In genomic region chr1:205775015-205775716, GRCh38 we compare ENCODE assay signal across 8 cellular contexts. TPM values are rescaled to one million over a fixed set of nuclear protein-coding genes. Genes with fewer than 3 reads are reported as not detected.
DNase-seq lines count a peak whose midpoint lies in the region; ATAC-seq, FAIRE-seq and TF ChIP-seq lines count a peak whose summit lies in the region.

RAB29 (minus strand) TSS chr1:205775482; CDS start chr1:205774956, 526 bp downstream.

- H3K9me3 ChIP-seq in breast epithelium (no peaks in the 10 kb centered on the region), small intestine (ENCODE audit: control insufficient read depth, low read depth) (no peaks in the 10 kb centered on the region)

- H3K36me3 ChIP-seq in breast epithelium (no peaks in the 10 kb centered on the region), small intestine (ENCODE audit: control insufficient read depth in 2 of 2, insufficient read depth in 2 of 2, low read length in 2 of 2) (no peaks in the 10 kb centered on the region)

- ATAC-seq in GM18861 (IDR thresholded peaks at IDR 0.05; ENCODE audit: unreplicated experiment) = peak; percentile 70
- peak; percentile 71 for ATAC-seq in HG03095 (IDR thresholded peaks at IDR 0.05; ENCODE audit: unreplicated experiment)

- peak within 1 kb of the TSS; percentile 83 to 90 (median 89) for H3K4me3 ChIP-seq in breast epithelium
- peak within 1 kb of the TSS; percentile 52 to 72 for H3K4me3 ChIP-seq in small intestine (ENCODE audit: low read depth in 1 of 2, low read length in 2 of 2)

- no peak for TF ChIP-seq POLR2A in breast epithelium (IDR thresholded peaks at IDR 0.05)

- H3K4me1 ChIP-seq in breast epithelium = no peaks in the 10 kb centered on the region
- no peaks in the 10 kb centered on the region for H3K4me1 ChIP-seq in small intestine (ENCODE audit: control insufficient read depth in 2 of 2, insufficient read depth in 1 of 2, low read depth in 1 of 2, low read length in 1 of 2)

- H3K27me3 ChIP-seq in breast epithelium = no peaks in the 10 kb centered on the region
- no peaks in the 10 kb centered on the region for H3K27me3 ChIP-seq in small intestine (ENCODE audit: control insufficient read depth in 2 of 2, insufficient read depth in 2 of 2, low read length in 2 of 2)

- FAIRE-seq in A204.1 (lab: Jason Lieb, UNC) (peak; percentile 34), small intestine (lab: Jason Lieb, UNC) (no peak)

- H3K27ac ChIP-seq in VCaP (peak within 1 kb of the TSS; percentile 56; the same call in 1 of the 2 replicates), breast epithelium (peak within 1 kb of the TSS; percentile 70 to 71), small intestine (ENCODE audit: low read depth in 1 of 2, low read length in 1 of 2) (peak within 1 kb of the TSS; percentile 0 to 83)

- peak; percentile 88 for DNase-seq in NCI-H2171 treated with DMSO at 0.1 percent for 48 hours (lab: John Stamatoyannopoulos, UW)
- peak; percentile 72 for DNase-seq in breast epithelium (ENCODE audit: low spot score in 2 of 2)
- DNase-seq in iPS-NIHi11 (ENCODE audit: low spot score) = peak; percentile 87
- DNase-seq in small intestine = peak; percentile 80

- 0 to 1% (median 0%) methylated on average over 39 to 40 of the region's 40 CpGs for WGBS in small intestine, 3 donors

- intact Hi-C loops in breast epithelium (cut with DNase I; ENCODE audit: low total_unique reads) = no loop called here

- TF ChIP-seq CTCF in VCaP (conservative IDR thresholded peaks at IDR 0.05) = no peak
- no peak for TF ChIP-seq CTCF in breast epithelium (IDR thresholded peaks at IDR 0.05)

RNA-seq across cellular contexts. Expression of gene RAB29, which starts in this region (rescaled TPM):
- total RNA-seq in breast epithelium = 10 to 100 TPM; 22.4 to 30.3 (median 23.9) TPM
- 10 to 100 TPM in 1 of 3 donors, 1 to 10 TPM in 2; 7.4 to 10.3 (median 7.6) TPM for polyA plus RNA-seq in small intestine

Comparison
In these comparisons a context has a peak if more than half of its experiments do, and no peak if none do; other contexts are left out.
1. Peak in every context shown above with its lines: DNase-seq, ATAC-seq, H3K4me3 ChIP-seq and H3K27ac ChIP-seq.